17 cellular contexts compared by ENCODE assay signal in the genomic region with DNA sequence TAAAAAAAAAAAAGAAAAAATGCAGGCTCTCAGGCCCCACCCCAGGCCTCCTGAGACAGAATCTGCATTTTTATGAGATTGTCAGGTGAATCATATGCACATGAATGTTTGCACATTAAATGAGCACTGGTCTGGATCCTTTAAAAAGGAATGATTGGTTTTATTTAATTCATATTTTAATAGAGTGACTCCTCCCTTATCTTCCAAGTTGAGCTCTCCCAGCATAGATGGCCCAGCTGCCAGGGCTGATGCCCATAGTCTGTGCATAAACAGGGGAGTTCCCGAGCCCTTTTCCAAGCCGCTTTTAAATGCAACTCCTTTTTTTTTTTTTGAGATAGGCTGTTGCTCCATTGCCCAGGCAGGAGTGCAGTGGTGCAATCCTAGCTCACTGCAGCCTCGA. TPM values are rescaled to one million over a fixed set of nuclear protein-coding genes. Genes with fewer than 3 reads are reported as not detected.
A peak's percentile ranks its signal among the peaks of the same experiment; 100 is the strongest.
DNase-seq lines count a peak whose midpoint lies in the region; TF ChIP-seq lines count a peak whose summit lies in the region.
"Had no signal": no experiment of that assay in that cellular context is flagged by ENCODE, and none has a peak within 500 bp of the region (broad histone marks: within the 10 kb centered on the region; RNA-seq: fewer than 3 reads in every experiment).

No MANE protein-coding gene starts in this region.

- H3K4me1 ChIP-seq in HAP-1 (peaks cover 8% of the 10 kb centered on the region), BE2C (no peaks in the 10 kb centered on the region)
- H3K4me1 ChIP-seq: Caco-2 had no signal

- TF ChIP-seq CTCF in WERI-Rb-1 (IDR thresholded peaks at IDR 0.05; ENCODE audit: low read depth, low read length) (no peak), BE2C (IDR thresholded peaks at IDR 0.05; ENCODE audit: low read depth, low read length) (no peak)

- DNase-seq in HAP-1 (ENCODE audit: low spot score in 2 of 2) (peak; percentile 55 to 56), posterior vena cava (ENCODE audit: low spot score) (peak; percentile 19), WERI-Rb-1 (no peak), BE2C (no peak), dedifferentiated amniotic fluid mesenchymal stem cell (ENCODE audit: extremely low spot score) (no peak)
- DNase-seq: 8988T; ACHN; Caco-2; Calu3; CD4-positive, alpha-beta T cell; CD8-positive, alpha-beta T cell; DMS79 treated with DMSO at 0.1 percent for 48 hours; EL; GDM1 had no signal

- no peak overlapping the region for H3K27ac ChIP-seq in WERI-Rb-1
- H3K27ac ChIP-seq: BLaER1 treated with 17β-estradiol and CSF1 and Interleukin-3, amounts not matched to agents 10 nM and 100 nM; C4-2B had no signal

- H3K4me3 ChIP-seq in HAP-1: no peak overlapping the region
- no peak overlapping the region for H3K4me3 ChIP-seq in WERI-Rb-1 (ENCODE audit: low read depth, low read length)
- no peak overlapping the region for H3K4me3 ChIP-seq in BE2C (ENCODE audit: low read depth, low read length)
- H3K4me3 ChIP-seq: GM12878 had no signal

- H3K36me3 ChIP-seq in HAP-1 (replicated peaks) (0 out of 2 replicates have a peak, but pooled peaks cover 3% of the 10 kb centered on the region), WERI-Rb-1 (no peaks in the 10 kb centered on the region; the same call in none of the 2 replicates), BE2C (peaks cover 2% of the 10 kb centered on the region; the same call in 1 of the 2 replicates)

- in situ Hi-C loops in HAP-1 (cut with MboI; ENCODE audit: low sequenced_read_pairs): no loop called here

- H3K27me3 ChIP-seq in HAP-1 (ENCODE audit: low read depth): no peaks in the 10 kb centered on the region
- no peaks in the 10 kb centered on the region for H3K27me3 ChIP-seq in WERI-Rb-1 (ENCODE audit: insufficient read depth, low read depth, severe bottlenecking)
- no peaks in the 10 kb centered on the region for H3K27me3 ChIP-seq in BE2C
- H3K27me3 ChIP-seq: BLaER1 treated with 17β-estradiol and CSF1 and Interleukin-3, amounts not matched to agents 10 nM and 100 nM had no signal

- intact Hi-C loops in posterior vena cava (cut with DNase I): no loop called here

- H3K9me3 ChIP-seq in HAP-1: peaks cover 16% of the 10 kb centered on the region
- no peaks in the 10 kb centered on the region for H3K9me3 ChIP-seq in WERI-Rb-1 (ENCODE audit: severe bottlenecking)
- peaks cover 9% of the 10 kb centered on the region; the same call in 1 of the 2 replicates for H3K9me3 ChIP-seq in BE2C

RNA-seq across cellular contexts. Expression of gene CUX1, which starts 28.6 kb away (rescaled TPM):
- total RNA-seq in posterior vena cava: 100 to 1,000 TPM in 1 of 2 donors, 10 to 100 TPM in 1; 87.6 to 120 TPM
- polyA plus RNA-seq in BE2C (2012; ENCODE audit: insufficient read depth, insufficient read length, low read depth): 28.7 TPM

Comparison
In these comparisons a context has a peak if more than half of its experiments do, and no peak if none do; other contexts are left out.
1. DNase-seq: peak in HAP-1 (2 of 2) and posterior vena cava (single experiment); none in WERI-Rb-1 (single experiment), BE2C (single experiment) and dedifferentiated amniotic fluid mesenchymal stem cell (single experiment).